1 cellular context compared by ENCODE assay signal in genomic region chr1:193121616-193122593, GRCh38.
TF ChIP-seq lines count a peak whose summit lies in the region.

Gene CDC73 (plus strand): TSS chr1:193122031. CDS start chr1:193122201, 170 bp downstream.

TF ChIP-seq in A549, 52 proteins besides CTCF, POLR2A, EP300 and RAD21 (continued from another document):
- TF ChIP-seq CEBPB (IDR thresholded peaks at IDR 0.05) (0 out of 4 replicates have a peak, but pooled peaks of 1 of the 2 experiments have one; percentile 8), USF2 (IDR thresholded peaks at IDR 0.05) (no peak), ZC3H11A (IDR thresholded peaks at IDR 0.05) (no peak), RARB (CRISPR knock-in tag; IDR thresholded peaks at IDR 0.05) (no peak), SREBF2 (IDR thresholded peaks at IDR 0.05) (no peak), KDM1A (IDR thresholded peaks at IDR 0.05; ENCODE audit: low read depth) (no peak), PBX3 (IDR thresholded peaks at IDR 0.05) (0 out of 2 replicates have a peak, but pooled peaks have one; percentile 1), MYC (IDR thresholded peaks at IDR 0.05; ENCODE audit: borderline replicate concordance, low read length) (peak; percentile 91; the same call in 1 of the 2 replicates), HOXA7 (CRISPR knock-in tag; IDR thresholded peaks at IDR 0.05) (no peak), NPAS2 (CRISPR knock-in tag; IDR thresholded peaks at IDR 0.05; ENCODE audit: borderline replicate concordance) (no peak), BCL3 (IDR thresholded peaks at IDR 0.05) (peak; percentile 44; the same call in 1 of the 3 replicates), CHD2 (IDR thresholded peaks at IDR 0.05; ENCODE audit: low read length, partially characterized antibody) (peak; percentile 5), GATA3 (IDR thresholded peaks at IDR 0.05; ENCODE audit: borderline replicate concordance) (peak; percentile 64; the same call in 1 of the 2 replicates), HOXB5 (CRISPR knock-in tag; IDR thresholded peaks at IDR 0.05) (peak; percentile 77; the same call in 1 of the 2 replicates), HDAC2 (IDR thresholded peaks at IDR 0.05) (no peak), CHD4 (IDR thresholded peaks at IDR 0.05; ENCODE audit: borderline replicate concordance) (no peak), HMGXB4 (CRISPR knock-in tag; IDR thresholded peaks at IDR 0.05; ENCODE audit: borderline replicate concordance) (peak; percentile 48; the same call in 1 of the 2 replicates), EHMT2 (IDR thresholded peaks at IDR 0.05; ENCODE audit: low read depth) (no peak), CBX2 (IDR thresholded peaks at IDR 0.05; ENCODE audit: borderline replicate concordance, low read depth) (no peak), FOSB (CRISPR knock-in tag; IDR thresholded peaks at IDR 0.05) (no peak), MAZ (IDR thresholded peaks at IDR 0.05; ENCODE audit: borderline replicate concordance, low read depth, low read length) (no peak), JUN (IDR thresholded peaks at IDR 0.05) (peak in 1 of 2 experiments; percentile 96; a peak in 4 of 5 replicates), ZNF302 (CRISPR knock-in tag; IDR thresholded peaks at IDR 0.05) (no peak), FOSL2 (IDR thresholded peaks at IDR 0.05) (no peak), FOSL2 (CRISPR knock-in tag; IDR thresholded peaks at IDR 0.05) (peak; percentile 52), MAFK (IDR thresholded peaks at IDR 0.05; ENCODE audit: partially characterized antibody) (peak; percentile 25), E2F6 (IDR thresholded peaks at IDR 0.05; ENCODE audit: borderline replicate concordance, low read depth) (peak; percentile 82), EHF (CRISPR knock-in tag; IDR thresholded peaks at IDR 0.05) (no peak), PHF8 (IDR thresholded peaks at IDR 0.05; ENCODE audit: borderline replicate concordance, low read depth) (peak; percentile 76; the same call in 1 of the 2 replicates), KDM5A (IDR thresholded peaks at IDR 0.05) (peak; percentile 21; the same call in 1 of the 2 replicates), HES2 (IDR thresholded peaks at IDR 0.05) (no peak), BHLHE40 (IDR thresholded peaks at IDR 0.05; ENCODE audit: low read depth, low read length) (peak; percentile 11; the same call in 1 of the 2 replicates), FOXS1 (CRISPR knock-in tag; IDR thresholded peaks at IDR 0.05) (no peak), NR3C1 (IDR thresholded peaks at IDR 0.05) (no peak), NFE2L2 (conservative IDR thresholded peaks at IDR 0.05; ENCODE audit: low read length) (no peak)
